1 cellular context compared by ENCODE assay signal in genomic region chr1:31955917-31956736, GRCh38.
TF ChIP-seq lines count a peak whose summit lies in the region.

No MANE protein-coding gene starts in this region.

TF ChIP-seq in K562, 482 proteins besides CTCF, POLR2A, EP300 and RAD21 (continued from another document and continues in another):
- TF ChIP-seq, protein P1, sequence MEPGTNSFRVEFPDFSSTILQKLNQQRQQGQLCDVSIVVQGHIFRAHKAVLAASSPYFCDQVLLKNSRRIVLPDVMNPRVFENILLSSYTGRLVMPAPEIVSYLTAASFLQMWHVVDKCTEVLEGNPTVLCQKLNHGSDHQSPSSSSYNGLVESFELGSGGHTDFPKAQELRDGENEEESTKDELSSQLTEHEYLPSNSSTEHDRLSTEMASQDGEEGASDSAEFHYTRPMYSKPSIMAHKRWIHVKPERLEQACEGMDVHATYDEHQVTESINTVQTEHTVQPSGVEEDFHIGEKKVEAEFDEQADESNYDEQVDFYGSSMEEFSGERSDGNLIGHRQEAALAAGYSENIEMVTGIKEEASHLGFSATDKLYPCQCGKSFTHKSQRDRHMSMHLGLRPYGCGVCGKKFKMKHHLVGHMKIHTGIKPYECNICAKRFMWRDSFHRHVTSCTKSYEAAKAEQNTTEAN (CRISPR knock-in tag; IDR thresholded peaks at IDR 0.05), result no peak
- TF ChIP-seq HDAC1 (IDR thresholded peaks at IDR 0.05) (peak in 1 of 2 experiments; percentile 54; a peak in 1 of 4 replicates), KHSRP (IDR thresholded peaks at IDR 0.05) (no peak), HMGN3 (IDR thresholded peaks at IDR 0.05; ENCODE audit: borderline replicate concordance, extremely low read depth, insufficient read length, low read depth, low read length) (peak; percentile 33), BRD4 (IDR thresholded peaks at IDR 0.05) (peak; percentile 71; the same call in 1 of the 2 replicates), CBX5 (IDR thresholded peaks at IDR 0.05; ENCODE audit: borderline replicate concordance, low read depth) (no peak), ZNF175 (CRISPR knock-in tag; IDR thresholded peaks at IDR 0.05; ENCODE audit: low read depth) (no peak; the same call in 1 of the 2 replicates), MEIS2 (IDR thresholded peaks at IDR 0.05; ENCODE audit: partially characterized antibody) (peak; percentile 78), CHD7 (IDR thresholded peaks at IDR 0.05; ENCODE audit: low read depth, low read length) (no peak), PHF20 (IDR thresholded peaks at IDR 0.05; ENCODE audit: partially characterized antibody) (no peak), HCFC1 (IDR thresholded peaks at IDR 0.05; ENCODE audit: low read depth, low read length) (0 out of 2 replicates have a peak, but pooled peaks have one; percentile 24), ETV5 (CRISPR knock-in tag; IDR thresholded peaks at IDR 0.05; ENCODE audit: low read depth) (0 out of 2 replicates have a peak, but pooled peaks have one; percentile 55), FOXP1 (CRISPR knock-in tag; IDR thresholded peaks at IDR 0.05) (peak; percentile 62; the same call in 1 of the 2 replicates), ZNF239 (CRISPR knock-in tag; IDR thresholded peaks at IDR 0.05) (no peak), FOXJ3 (CRISPR knock-in tag; IDR thresholded peaks at IDR 0.05) (no peak), POLR2G (IDR thresholded peaks at IDR 0.05; ENCODE audit: low read depth, low read length) (peak; percentile 39; the same call in 1 of the 2 replicates), POLR2AphosphoS5 (IDR thresholded peaks at IDR 0.05; ENCODE audit: control insufficient read depth, insufficient read depth, low read depth, low read length) (peak; percentile 83), GATAD2A (IDR thresholded peaks at IDR 0.05) (peak; percentile 96), RBM34 (IDR thresholded peaks at IDR 0.05; ENCODE audit: borderline replicate concordance, insufficient read depth, low read length) (no peak), SMAD4 (CRISPR knock-in tag; conservative IDR thresholded peaks at IDR 0.05) (peak; percentile 56; the same call in 1 of the 2 replicates), HEY1 (CRISPR knock-in tag; IDR thresholded peaks at IDR 0.05; ENCODE audit: borderline replicate concordance) (0 out of 2 replicates have a peak, but pooled peaks have one; percentile 55), ZNF347 (CRISPR knock-in tag; IDR thresholded peaks at IDR 0.05; ENCODE audit: low read depth) (no peak), ATF2 (CRISPR knock-in tag; IDR thresholded peaks at IDR 0.05) (no peak), LCOR (CRISPR knock-in tag; IDR thresholded peaks at IDR 0.05) (no peak), ZNF655 (CRISPR knock-in tag; IDR thresholded peaks at IDR 0.05) (no peak), HDAC3 (IDR thresholded peaks at IDR 0.05; ENCODE audit: borderline replicate concordance, partially characterized antibody) (peak; percentile 74), TRIM25 (IDR thresholded peaks at IDR 0.05; ENCODE audit: borderline replicate concordance) (0 out of 2 replicates have a peak, but pooled peaks have one; percentile 70), MBD2 (IDR thresholded peaks at IDR 0.05; ENCODE audit: borderline replicate concordance, low read depth) (peak; percentile 59; the same call in 1 of the 2 replicates), ZNF668 (CRISPR knock-in tag; IDR thresholded peaks at IDR 0.05) (no peak), ZNF311 (CRISPR knock-in tag; IDR thresholded peaks at IDR 0.05) (no peak; the same call in 1 of the 2 replicates), CHD1 (IDR thresholded peaks at IDR 0.05; ENCODE audit: low read length) (no peak), SMARCA4 (IDR thresholded peaks at IDR 0.05) (peak; percentile 94)
- TF ChIP-seq, protein P2, sequence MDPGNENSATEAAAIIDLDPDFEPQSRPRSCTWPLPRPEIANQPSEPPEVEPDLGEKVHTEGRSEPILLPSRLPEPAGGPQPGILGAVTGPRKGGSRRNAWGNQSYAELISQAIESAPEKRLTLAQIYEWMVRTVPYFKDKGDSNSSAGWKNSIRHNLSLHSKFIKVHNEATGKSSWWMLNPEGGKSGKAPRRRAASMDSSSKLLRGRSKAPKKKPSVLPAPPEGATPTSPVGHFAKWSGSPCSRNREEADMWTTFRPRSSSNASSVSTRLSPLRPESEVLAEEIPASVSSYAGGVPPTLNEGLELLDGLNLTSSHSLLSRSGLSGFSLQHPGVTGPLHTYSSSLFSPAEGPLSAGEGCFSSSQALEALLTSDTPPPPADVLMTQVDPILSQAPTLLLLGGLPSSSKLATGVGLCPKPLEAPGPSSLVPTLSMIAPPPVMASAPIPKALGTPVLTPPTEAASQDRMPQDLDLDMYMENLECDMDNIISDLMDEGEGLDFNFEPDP (CRISPR knock-in tag; IDR thresholded peaks at IDR 0.05), result no peak
- TF ChIP-seq, protein P3, sequence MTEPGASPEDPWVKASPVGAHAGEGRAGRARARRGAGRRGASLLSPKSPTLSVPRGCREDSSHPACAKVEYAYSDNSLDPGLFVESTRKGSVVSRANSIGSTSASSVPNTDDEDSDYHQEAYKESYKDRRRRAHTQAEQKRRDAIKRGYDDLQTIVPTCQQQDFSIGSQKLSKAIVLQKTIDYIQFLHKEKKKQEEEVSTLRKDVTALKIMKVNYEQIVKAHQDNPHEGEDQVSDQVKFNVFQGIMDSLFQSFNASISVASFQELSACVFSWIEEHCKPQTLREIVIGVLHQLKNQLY (CRISPR knock-in tag; conservative IDR thresholded peaks at IDR 0.05), result no peak
- TF ChIP-seq, protein P4, sequence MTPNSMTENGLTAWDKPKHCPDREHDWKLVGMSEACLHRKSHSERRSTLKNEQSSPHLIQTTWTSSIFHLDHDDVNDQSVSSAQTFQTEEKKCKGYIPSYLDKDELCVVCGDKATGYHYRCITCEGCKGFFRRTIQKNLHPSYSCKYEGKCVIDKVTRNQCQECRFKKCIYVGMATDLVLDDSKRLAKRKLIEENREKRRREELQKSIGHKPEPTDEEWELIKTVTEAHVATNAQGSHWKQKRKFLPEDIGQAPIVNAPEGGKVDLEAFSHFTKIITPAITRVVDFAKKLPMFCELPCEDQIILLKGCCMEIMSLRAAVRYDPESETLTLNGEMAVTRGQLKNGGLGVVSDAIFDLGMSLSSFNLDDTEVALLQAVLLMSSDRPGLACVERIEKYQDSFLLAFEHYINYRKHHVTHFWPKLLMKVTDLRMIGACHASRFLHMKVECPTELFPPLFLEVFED (CRISPR knock-in tag; conservative IDR thresholded peaks at IDR 0.05), result peak; percentile 89; the same call in 1 of the 2 replicates
- TF ChIP-seq, protein P5, sequence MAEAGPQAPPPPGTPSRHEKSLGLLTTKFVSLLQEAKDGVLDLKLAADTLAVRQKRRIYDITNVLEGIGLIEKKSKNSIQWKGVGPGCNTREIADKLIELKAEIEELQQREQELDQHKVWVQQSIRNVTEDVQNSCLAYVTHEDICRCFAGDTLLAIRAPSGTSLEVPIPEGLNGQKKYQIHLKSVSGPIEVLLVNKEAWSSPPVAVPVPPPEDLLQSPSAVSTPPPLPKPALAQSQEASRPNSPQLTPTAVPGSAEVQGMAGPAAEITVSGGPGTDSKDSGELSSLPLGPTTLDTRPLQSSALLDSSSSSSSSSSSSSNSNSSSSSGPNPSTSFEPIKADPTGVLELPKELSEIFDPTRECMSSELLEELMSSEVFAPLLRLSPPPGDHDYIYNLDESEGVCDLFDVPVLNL (CRISPR knock-in tag; IDR thresholded peaks at IDR 0.05; ENCODE audit: low read depth), result no peak
